ENCODE assay signal across 8 cellular contexts in the genomic region with DNA sequence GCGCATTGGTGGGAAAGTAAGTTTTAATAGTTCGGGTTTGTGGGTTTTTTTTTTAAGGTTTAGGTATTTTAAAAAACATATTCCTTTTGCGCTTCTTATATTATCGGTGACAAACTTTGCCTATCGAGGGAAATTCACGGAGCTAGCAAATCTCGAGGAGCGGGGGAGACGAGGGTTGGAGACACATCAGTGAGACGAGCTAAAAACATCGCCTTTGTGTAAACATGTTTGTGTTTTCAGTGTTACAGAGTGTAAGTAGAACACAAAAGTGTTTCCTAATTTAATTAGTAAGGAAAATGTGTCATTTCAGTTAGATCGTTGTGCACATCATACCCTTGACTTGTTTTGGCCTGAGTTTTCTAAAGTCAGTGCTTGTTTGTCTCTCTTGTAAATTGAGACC. TPM values are rescaled to one million over a fixed set of nuclear protein-coding genes. Genes with fewer than 3 reads are reported as not detected.
A peak's percentile ranks its signal among the peaks of the same experiment; 100 is the strongest.
DNase-seq lines count a peak whose midpoint lies in the region; TF ChIP-seq lines count a peak whose summit lies in the region.

No MANE protein-coding gene starts in this region.

- H3F3A ChIP-seq in Loucy (ENCODE audit: low read depth): no peaks in the 10 kb centered on the region

- peak overlapping the region; percentile 99 for H3K27ac ChIP-seq in C4-2B
- peak overlapping the region in 19 of 59 donors; percentile 88 to 98 (median 94) for H3K27ac ChIP-seq in dorsolateral prefrontal cortex

- intact Hi-C loops in dorsolateral prefrontal cortex (cut with DNase I): no loop called here

- H3K4me3 ChIP-seq in Loucy (ENCODE audit: low read length, poor library complexity, severe bottlenecking) (peak overlapping the region; percentile 83), dorsolateral prefrontal cortex (peak overlapping the region; percentile 57 to 100 (median 93))

- H3K4me1 Mint-ChIP-seq in nephron: peaks cover 27% of the 10 kb centered on the region

- peak overlapping the region; percentile 97 to 100 (median 100) for H3K27ac Mint-ChIP-seq in nephron

- H2AFZ ChIP-seq in Loucy (ENCODE audit: low read length): no peak overlapping the region

- peaks cover 42% of the 10 kb centered on the region for H3K36me3 Mint-ChIP-seq in nephron (ENCODE audit: low read depth)

- peak overlapping the region; percentile 91 for H3K4me2 ChIP-seq in Loucy (ENCODE audit: low read depth, low read length, poor library complexity, severe bottlenecking)

- peaks cover 26% of the 10 kb centered on the region for H3K36me3 ChIP-seq in Loucy (ENCODE audit: insufficient read depth, low read length)

- peaks cover 57% of the 10 kb centered on the region for H4K20me1 ChIP-seq in Loucy (ENCODE audit: insufficient read depth, low read length, poor library complexity, severe bottlenecking)

- H3K4me3 Mint-ChIP-seq in nephron: peak overlapping the region; percentile 99 to 100 (median 100)

- H3K9me3 Mint-ChIP-seq in nephron: no peaks in the 10 kb centered on the region

- H3K27me3 ChIP-seq in Loucy (ENCODE audit: insufficient read depth, low read length, poor library complexity, severe bottlenecking) (peaks cover 10% of the 10 kb centered on the region), dorsolateral prefrontal cortex (no peaks in the 10 kb centered on the region)

- H3K9me2 ChIP-seq in Loucy (replicated peaks; ENCODE audit: low read depth, low read length): no peaks in the 10 kb centered on the region

- H3K9ac ChIP-seq in Loucy (ENCODE audit: low read depth, low read length, poor library complexity, severe bottlenecking): peak overlapping the region; percentile 92

- no peaks in the 10 kb centered on the region for H3K9me3 ChIP-seq in Loucy (ENCODE audit: insufficient read depth, low read depth, low read length)

- peaks cover 44% of the 10 kb centered on the region for H3K4me1 ChIP-seq in Loucy (ENCODE audit: insufficient read depth, low read length, poor library complexity, severe bottlenecking)

- peaks cover 66% of the 10 kb centered on the region for H3K79me2 ChIP-seq in Loucy (ENCODE audit: insufficient read depth, low read length)

- no peaks in the 10 kb centered on the region for H3K27me3 Mint-ChIP-seq in nephron (ENCODE audit: low read depth)

- DNase-seq in dorsolateral prefrontal cortex: no peak
- DNase-seq in NCI-H446 treated with DMSO at 0.1 percent for 48 hours (lab: John Stamatoyannopoulos, UW): no peak
- no peak for DNase-seq in GF-D8 (lab: John Stamatoyannopoulos, UW)
- DNase-seq in nucleus accumbens (lab: John Stamatoyannopoulos, UW): no peak
- DNase-seq in NCI-H748 (lab: John Stamatoyannopoulos, UW; ENCODE audit: unreplicated experiment): no peak

- TF ChIP-seq CTCF in C4-2B (conservative IDR thresholded peaks at IDR 0.05): no peak
- TF ChIP-seq CTCF in Loucy (conservative IDR thresholded peaks at IDR 0.05; ENCODE audit: low read length): no peak
- no peak for TF ChIP-seq CTCF in dorsolateral prefrontal cortex (IDR thresholded peaks at IDR 0.05 in 54 of 56, conservative IDR thresholded peaks at IDR 0.05 in 2 of 56; ENCODE audit: low read depth in 1 of 56, partially characterized antibody in 56 of 56)
- no peak for TF ChIP-seq CTCF in nephron (IDR thresholded peaks at IDR 0.05; ENCODE audit: unreplicated experiment in 3 of 3)

RNA-seq across cellular contexts. Expression of gene BTF3, which starts 0.9 kb away (rescaled TPM):
- total RNA-seq in dorsolateral prefrontal cortex: 100 to 1,000 TPM; 164 to 273 (median 215) TPM

RNA-seq across cellular contexts. Expression of gene FOXD1, which starts 50.6 kb away (rescaled TPM):
- total RNA-seq in dorsolateral prefrontal cortex: 10 to 100 TPM in 1 of 120 experiments, 1 to 10 TPM in 110, under 1 TPM in 9; 0.46 to 10.1 (median 2.2) TPM
